ENCODE assay signal across 29 cellular contexts in the genomic region with DNA sequence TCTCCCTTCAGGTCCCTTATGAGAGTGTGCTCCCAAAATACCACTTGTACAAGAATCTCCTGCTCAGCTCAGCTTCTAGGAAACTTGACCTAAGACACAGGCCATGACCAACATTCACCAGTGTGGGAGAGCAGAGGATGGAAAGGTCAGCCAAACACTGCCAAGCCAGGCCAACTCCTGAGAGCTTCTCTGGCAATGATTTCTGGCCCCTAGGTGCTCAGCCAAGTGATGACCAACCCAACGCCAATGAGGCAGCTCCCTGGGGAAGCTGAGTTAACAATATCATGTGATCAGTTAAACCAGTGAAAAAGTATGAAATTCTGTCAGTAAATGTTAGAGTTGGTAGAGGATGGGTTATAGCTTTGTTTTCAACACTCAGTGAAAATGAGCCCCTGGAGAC. TPM values are rescaled to one million over a fixed set of nuclear protein-coding genes. Genes with fewer than 3 reads are reported as not detected.
"Had no signal": no experiment of that assay in that cellular context is flagged by ENCODE, and none has a peak within 500 bp of the region (broad histone marks: within the 10 kb centered on the region; RNA-seq: fewer than 3 reads in every experiment).

No MANE protein-coding gene starts in this region.

- ATAC-seq: Panc1, Right ventricle myocardium inferior, T-cell had no signal

- DNase-seq: activated B cell treated with CpG ODN at 0.5 μM for 24 hours; activated CD4-positive, alpha-beta memory T cell treated with anti-CD3 and anti-CD28 coated beads, Interleukin-2, amount 10 ng/mL, durations not matched to agents 7 days and 5 days; activated CD4-positive, alpha-beta T cell treated with anti-CD3 and anti-CD28 coated beads for 1 hour; activated CD4-positive, alpha-beta T cell treated with anti-CD3 and anti-CD28 coated beads, Interleukin-2, amount 10 ng/mL, durations not matched to agents 7 days and 5 days; activated CD8-positive, alpha-beta memory T cell treated with anti-CD3 and anti-CD28 coated beads, Interleukin-2, amount 50 U/mL, for 48 hours; activated naive CD4-positive, alpha-beta T cell treated with anti-CD3 and anti-CD28 coated beads, Interleukin-2, amount 50 U/mL, for 16 hours; activated naive CD8-positive, alpha-beta T cell treated with anti-CD3 and anti-CD28 coated beads, Interleukin-2, amount 10 ng/mL, durations not matched to agents 7 days and 5 days; activated T-cell treated with anti-CD3 and anti-CD28 coated beads, Interleukin-2, amount 50 U/mL, for 1 hour; adrenal gland; anterior cingulate cortex; caudate nucleus; MV-4-11; NCI-H1092 treated with DMSO at 0.1 percent for 48 hours; NCI-H1436; NCI-H1694 treated with DMSO at 0.1 percent for 48 hours; NCI-H2029 treated with DMSO at 0.1 percent for 48 hours; NCI-H345; NCI-H510A; NCI-H526 treated with DMSO at 0.1 percent for 48 hours; NK-92 treated with Interleukin-12 subunit alpha and Interleukin-12 subunit beta, amount 100 ng/mL, for 24 hours; OCI-M1; RPMI8226; T-cell; T-helper 2 cell; T1000 had no signal

- H3K27ac Mint-ChIP-seq: activated B cell treated with CpG ODN at 0.5 μM for 24 hours; activated CD4-positive, alpha-beta memory T cell treated with anti-CD3 and anti-CD28 coated beads, Interleukin-2, amount 10 ng/mL, durations not matched to agents 7 days and 5 days; activated CD4-positive, alpha-beta T cell treated with anti-CD3 and anti-CD28 coated beads, Interleukin-2, amount 10 ng/mL, durations not matched to agents 7 days and 5 days; activated naive CD8-positive, alpha-beta T cell treated with anti-CD3 and anti-CD28 coated beads, Interleukin-2, amount 10 ng/mL, durations not matched to agents 7 days and 5 days; T-cell had no signal

- H3K4me3 Mint-ChIP-seq: activated B cell treated with CpG ODN at 0.5 μM for 24 hours; activated CD4-positive, alpha-beta memory T cell treated with anti-CD3 and anti-CD28 coated beads, Interleukin-2, amount 10 ng/mL, durations not matched to agents 7 days and 5 days; activated CD4-positive, alpha-beta T cell treated with anti-CD3 and anti-CD28 coated beads, Interleukin-2, amount 10 ng/mL, durations not matched to agents 7 days and 5 days; activated naive CD8-positive, alpha-beta T cell treated with anti-CD3 and anti-CD28 coated beads, Interleukin-2, amount 10 ng/mL, durations not matched to agents 7 days and 5 days; T-cell had no signal

- H3K4me3 ChIP-seq: adrenal gland, SK-N-MC had no signal

- H3K36me3 Mint-ChIP-seq: activated naive CD8-positive, alpha-beta T cell treated with anti-CD3 and anti-CD28 coated beads, Interleukin-2, amount 10 ng/mL, durations not matched to agents 7 days and 5 days; T-cell had no signal

- H3K4me1 Mint-ChIP-seq: activated naive CD8-positive, alpha-beta T cell treated with anti-CD3 and anti-CD28 coated beads, Interleukin-2, amount 10 ng/mL, durations not matched to agents 7 days and 5 days; T-cell had no signal

RNA-seq across cellular contexts. Expression of a gene that starts 49.1 kb away (rescaled TPM):
- total RNA-seq: MCF 10A had no signal
